In genomic region chr3:113005622-113006021, GRCh38 we compare ENCODE assay signal across 15 cellular contexts. TPM values are rescaled to one million over a fixed set of nuclear protein-coding genes. Genes with fewer than 3 reads are reported as not detected.
DNase-seq lines count a peak whose midpoint lies in the region; ATAC-seq and TF ChIP-seq lines count a peak whose summit lies in the region.
"Had no signal": no experiment of that assay in that cellular context is flagged by ENCODE, and none has a peak within 500 bp of the region (broad histone marks: within the 10 kb centered on the region; RNA-seq: fewer than 3 reads in every experiment).

No MANE protein-coding gene starts in this region.

- DNase-seq in activated T-cell treated with anti-CD3 and anti-CD28 coated beads, Interleukin-2, amount 50 U/mL, for 4 hours: no peak
- no peak for DNase-seq in activated T-cell treated with anti-CD3 and anti-CD28 coated beads, Interleukin-2, amount 50 U/mL, for 1 hour
- DNase-seq in Jurkat, Clone E6-1 (ENCODE audit: low read depth, low spot score): peak; percentile 87
- DNase-seq in spleen: no peak
- no peak for DNase-seq in GM10266 (ENCODE audit: extremely low spot score)
- no peak for DNase-seq in NCI-H2196 (lab: John Stamatoyannopoulos, UW; ENCODE audit: unreplicated experiment)
- DNase-seq: activated CD4-positive, CD25-positive, alpha-beta regulatory T cell treated with anti-CD3 and anti-CD28 coated beads, Interleukin-2, amount 50 U/mL, for 72 hours; NCI-H1417; NCI-H226; small intestine; stimulated activated naive B cell treated with anti-CD40 and anti-IgM and Interleukin-4, amounts not matched to agents 10 μg/mL and 1 μg/mL and 100 μg/mL, for 72 hours had no signal

- 67 to 78% (median 70%) methylated on average over 7 of the region's 7 CpGs for WGBS in spleen, 5 donors

- intact Hi-C loops in spleen (cut with DNase I; ENCODE audit: low total_unique reads): no loop called here

- no peaks in the 10 kb centered on the region for H3K9me3 Mint-ChIP-seq in activated T-cell treated with anti-CD3 and anti-CD28 coated beads, Interleukin-2, amount 50 U/mL, for 4 hours
- no peaks in the 10 kb centered on the region for H3K9me3 Mint-ChIP-seq in activated naive CD8-positive, alpha-beta T cell (ENCODE audit: low read depth)
- H3K9me3 Mint-ChIP-seq: dendritic cell treated with granulocyte-macrophage colony-stimulating factor and Interleukin-4, amounts not matched to agents 40 ng/mL and 50 ng/mL, for 4 days; stimulated activated naive B cell treated with anti-CD40 and anti-IgM and Interleukin-4, amounts not matched to agents 10 μg/mL and 1 μg/mL and 100 μg/mL, for 72 hours had no signal

- peaks cover 0 to 49% (median 2%) of the 10 kb centered on the region in 6 donors for H3K4me1 ChIP-seq in spleen

- H3K4me3 Mint-ChIP-seq in activated T-cell treated with anti-CD3 and anti-CD28 coated beads, Interleukin-2, amount 50 U/mL, for 4 hours: peak overlapping the region; percentile 70
- peak overlapping the region; percentile 79 for H3K4me3 Mint-ChIP-seq in activated naive CD8-positive, alpha-beta T cell
- H3K4me3 Mint-ChIP-seq: dendritic cell treated with granulocyte-macrophage colony-stimulating factor and Interleukin-4, amounts not matched to agents 40 ng/mL and 50 ng/mL, for 4 days; stimulated activated naive B cell treated with anti-CD40 and anti-IgM and Interleukin-4, amounts not matched to agents 10 μg/mL and 1 μg/mL and 100 μg/mL, for 72 hours had no signal

- H3K27me3 ChIP-seq in spleen (replicated peaks in 1 of 7): no peaks in the 10 kb centered on the region

- peaks cover 0 to 100% (median 72%) of the 10 kb centered on the region in 6 donors for H3K36me3 ChIP-seq in spleen

- H3K36me3 Mint-ChIP-seq in activated T-cell treated with anti-CD3 and anti-CD28 coated beads, Interleukin-2, amount 50 U/mL, for 4 hours (ENCODE audit: insufficient read depth): peaks cover 68% of the 10 kb centered on the region
- peaks cover 11% of the 10 kb centered on the region for H3K36me3 Mint-ChIP-seq in activated naive CD8-positive, alpha-beta T cell

- H3K4me3 ChIP-seq in Jurkat, Clone E6-1 (ENCODE audit: low read length): no peak overlapping the region
- H3K4me3 ChIP-seq in spleen: no peak overlapping the region

- no peak for TF ChIP-seq POLR2A in spleen (IDR thresholded peaks at IDR 0.05)

- no peaks in the 10 kb centered on the region for H3K27me3 Mint-ChIP-seq in activated T-cell treated with anti-CD3 and anti-CD28 coated beads, Interleukin-2, amount 50 U/mL, for 4 hours (ENCODE audit: low read depth)
- no peaks in the 10 kb centered on the region for H3K27me3 Mint-ChIP-seq in activated naive CD8-positive, alpha-beta T cell
- H3K27me3 Mint-ChIP-seq: dendritic cell treated with granulocyte-macrophage colony-stimulating factor and Interleukin-4, amounts not matched to agents 40 ng/mL and 50 ng/mL, for 4 days; stimulated activated naive B cell treated with anti-CD40 and anti-IgM and Interleukin-4, amounts not matched to agents 10 μg/mL and 1 μg/mL and 100 μg/mL, for 72 hours had no signal

- TF ChIP-seq CTCF in spleen (IDR thresholded peaks at IDR 0.05 in 8 of 11, conservative IDR thresholded peaks at IDR 0.05 in 3 of 11) (no peak), GM10266 (IDR thresholded peaks at IDR 0.05; ENCODE audit: control insufficient read depth, insufficient read depth, low read depth, missing control alignments) (no peak)

- peak overlapping the region in 5 of 8 donors; percentile 30 to 48 (median 31) for H3K27ac ChIP-seq in spleen

- H3K9me3 ChIP-seq in spleen: no peaks in the 10 kb centered on the region

- peak; percentile 95 to 96 for ATAC-seq in activated T-cell treated with anti-CD3 and anti-CD28 coated beads, Interleukin-2, amount 50 U/mL, for 4 hours
- no peak for ATAC-seq in HG03025 (IDR thresholded peaks at IDR 0.05; ENCODE audit: low FRiP score, unreplicated experiment)
- ATAC-seq: stimulated activated naive B cell treated with anti-CD40 and anti-IgM and Interleukin-4, amounts not matched to agents 10 μg/mL and 1 μg/mL and 100 μg/mL, for 72 hours had no signal

- peak overlapping the region; percentile 97 for H3K27ac Mint-ChIP-seq in activated naive CD8-positive, alpha-beta T cell
- H3K27ac Mint-ChIP-seq: dendritic cell treated with granulocyte-macrophage colony-stimulating factor and Interleukin-4, amounts not matched to agents 40 ng/mL and 50 ng/mL, for 4 days; stimulated activated naive B cell treated with anti-CD40 and anti-IgM and Interleukin-4, amounts not matched to agents 10 μg/mL and 1 μg/mL and 100 μg/mL, for 72 hours had no signal

- peaks cover 77% of the 10 kb centered on the region for H3K4me1 Mint-ChIP-seq in activated T-cell treated with anti-CD3 and anti-CD28 coated beads, Interleukin-2, amount 50 U/mL, for 4 hours (ENCODE audit: low read depth)
- H3K4me1 Mint-ChIP-seq in activated naive CD8-positive, alpha-beta T cell (ENCODE audit: low read depth): peaks cover 88% of the 10 kb centered on the region

RNA-seq across cellular contexts. Expression of gene GTPBP8, which starts 14.8 kb away (rescaled TPM):
- 10 to 100 TPM; 28.1 to 28.4 (median 28.1) TPM for total RNA-seq in activated T-cell treated with anti-CD3 and anti-CD28 coated beads, Interleukin-2, amount 50 U/mL, for 4 hours
- 25.9 TPM for polyA plus RNA-seq in Jurkat, Clone E6-1 (2012; ENCODE audit: insufficient read depth, insufficient read length)
- total RNA-seq in spleen: 10 to 100 TPM; 12.2 to 27.9 (median 14.8) TPM
- 1 to 10 TPM; 5.1 to 7.7 (median 7.4) TPM for polyA plus RNA-seq in spleen

RNA-seq across cellular contexts. Expression of gene CD200R1, which starts 30.7 kb away (rescaled TPM):
- total RNA-seq in activated T-cell treated with anti-CD3 and anti-CD28 coated beads, Interleukin-2, amount 50 U/mL, for 4 hours: 1 to 10 TPM; 1.1 to 2.3 (median 1.2) TPM
- polyA plus RNA-seq in Jurkat, Clone E6-1 (2012; ENCODE audit: insufficient read depth, insufficient read length): not detected
- total RNA-seq in spleen: 10 to 100 TPM in 5 of 7 donors, 1 to 10 TPM in 2; 9.2 to 14.0 (median 10.9) TPM
- 1 to 10 TPM in 2 of 3 donors, under 1 TPM in 1; 0.91 to 1.4 (median 1.3) TPM for polyA plus RNA-seq in spleen
- total RNA-seq: glomerular endothelial cell had no signal
